In the genomic region with DNA sequence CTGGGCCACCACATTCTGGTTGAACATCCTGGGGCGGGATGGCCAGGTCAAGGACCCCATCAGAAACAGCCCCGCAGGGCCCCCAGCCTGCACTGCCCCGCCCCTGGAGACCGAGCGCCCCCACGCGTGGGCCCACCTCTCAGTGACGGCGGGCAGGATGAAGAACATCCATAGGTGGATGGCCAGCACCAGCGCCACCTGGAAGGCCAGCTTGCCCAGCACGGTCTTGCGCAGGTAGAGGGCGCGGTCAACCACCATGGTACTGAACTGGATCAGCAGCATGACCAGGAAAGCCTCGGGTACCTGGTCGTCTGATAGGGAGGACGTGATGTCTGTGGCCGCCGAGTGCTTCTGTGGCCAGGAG, we compare ENCODE assay signal across 14 cellular contexts. TPM values are rescaled to one million over a fixed set of nuclear protein-coding genes. Genes with fewer than 3 reads are reported as not detected.
DNase-seq lines count a peak whose midpoint lies in the region; ATAC-seq and TF ChIP-seq lines count a peak whose summit lies in the region.
"Had no signal": no experiment of that assay in that cellular context is flagged by ENCODE, and none has a peak within 500 bp of the region (broad histone marks: within the 10 kb centered on the region; RNA-seq: fewer than 3 reads in every experiment).

No MANE protein-coding gene starts in this region.

- no peak for ATAC-seq in central memory CD8-positive, alpha-beta T cell (replicated peaks; ENCODE audit: extremely low read depth, poor library complexity, severe bottlenecking)
- no peak for ATAC-seq in HG03520 (IDR thresholded peaks at IDR 0.05; ENCODE audit: unreplicated experiment)

- no peak overlapping the region for H3K4me2 ChIP-seq in mammary epithelial cell (ENCODE audit: insufficient read depth, low read depth, low read length)

- H3K36me3 Mint-ChIP-seq in MCF 10A (ENCODE audit: insufficient read depth, unreplicated experiment): peaks cover 78% of the 10 kb centered on the region
- peaks cover 33% of the 10 kb centered on the region for H3K36me3 Mint-ChIP-seq in central memory CD8-positive, alpha-beta T cell (ENCODE audit: insufficient read depth)
- H3K36me3 Mint-ChIP-seq in neural crest cell (ENCODE audit: low read depth): peaks cover 2% of the 10 kb centered on the region

- H3K4me3 ChIP-seq in mammary epithelial cell (replicated peaks in 1 of 3; ENCODE audit: insufficient read depth in 1 of 3, low read depth in 2 of 3, low read length in 3 of 3): no peak overlapping the region

- peaks cover 6% of the 10 kb centered on the region for H4K20me1 ChIP-seq in mammary epithelial cell (ENCODE audit: insufficient read depth, low read length)

- in situ Hi-C loops in mammary epithelial cell (cut with MboI; ENCODE audit: low sequenced_read_pairs in 2 of 2): no loop called here

- POLR2A ChIA-PET in MCF 10A (lab: Yijun Ruan, JAX): no interaction called here

- no peak for DNase-seq in MCF 10A (ENCODE audit: unreplicated experiment)
- no peak for DNase-seq in mammary epithelial cell
- DNase-seq in central memory CD8-positive, alpha-beta T cell (ENCODE audit: low spot score in 2 of 2): no peak
- no peak for DNase-seq in neural crest cell (ENCODE audit: low read depth, low spot score)
- DNase-seq in substantia nigra (lab: John Stamatoyannopoulos, UW): no peak
- DNase-seq in glomerular visceral epithelial cell (ENCODE audit: extremely low spot score): no peak
- DNase-seq in NCI-H446 (lab: John Stamatoyannopoulos, UW): no peak
- DNase-seq: EL, MM.1S, NCI-H2081 treated with DMSO at 0.1 percent for 48 hours, NCI-H524 had no signal

- no peaks in the 10 kb centered on the region for H3K9me3 ChIP-seq in mammary epithelial cell (replicated peaks; ENCODE audit: insufficient read depth, low read length)

- peaks cover 33% of the 10 kb centered on the region for H3K36me3 ChIP-seq in mammary epithelial cell (ENCODE audit: insufficient read depth, low read length)

- H3K9ac ChIP-seq in mammary epithelial cell (ENCODE audit: insufficient read depth, low read length): no peak overlapping the region

- no peaks in the 10 kb centered on the region for H3K27me3 ChIP-seq in mammary epithelial cell (ENCODE audit: insufficient read depth, low read length)

- TF ChIP-seq CTCF in MCF 10A (IDR thresholded peaks at IDR 0.05; ENCODE audit: unreplicated experiment) (no peak), mammary epithelial cell (conservative IDR thresholded peaks at IDR 0.05 in 1 of 2, IDR thresholded peaks at IDR 0.05 in 1 of 2; ENCODE audit: extremely low read depth in 1 of 2, insufficient read depth in 1 of 2, low read depth in 1 of 2, low read length in 2 of 2) (no peak), neural crest cell (conservative IDR thresholded peaks at IDR 0.05) (no peak)

- intact Hi-C loops in MCF 10A (cut with micrococcal nuclease) (no loop called here), mammary epithelial cell (cut with micrococcal nuclease) (no loop called here)

- H3K9me3 Mint-ChIP-seq in MCF 10A (ENCODE audit: unreplicated experiment) (no peaks in the 10 kb centered on the region), neural crest cell (no peaks in the 10 kb centered on the region)
- no peaks in the 10 kb centered on the region for H3K9me3 Mint-ChIP-seq in central memory CD8-positive, alpha-beta T cell

- H3K79me2 ChIP-seq in mammary epithelial cell (ENCODE audit: insufficient read depth, low read length): no peaks in the 10 kb centered on the region

- BruUV-seq in MCF 10A (replicated peaks; lab: Mats Ljungman, UMichigan) (no TSS peak), mammary epithelial cell (replicated peaks; lab: Mats Ljungman, UMichigan) (no TSS peak)

- H3K4me3 Mint-ChIP-seq in MCF 10A (ENCODE audit: unreplicated experiment) (no peak overlapping the region), neural crest cell (no peak overlapping the region)
- peak overlapping the region; percentile 52 for H3K4me3 Mint-ChIP-seq in central memory CD8-positive, alpha-beta T cell

- no peaks in the 10 kb centered on the region for H3K4me1 ChIP-seq in mammary epithelial cell (ENCODE audit: insufficient read depth, low read length)

- H3K27ac ChIP-seq in mammary epithelial cell (ENCODE audit: insufficient read depth, low read depth, low read length) (no peak overlapping the region), substantia nigra (ENCODE audit: low read depth, low read length, poor library complexity, severe bottlenecking) (peak overlapping the region; percentile 86)
- H3K27ac ChIP-seq: C4-2B had no signal

- CTCF ChIA-PET in MCF 10A (lab: Yijun Ruan, JAX) (interaction anchor here (0.9 kb wide), 1 partner anchor 24 kb away, joined by 4 read pairs; no protein-coding TSS in a partner anchor), mammary epithelial cell (lab: Charles Lee; ENCODE audit: low non-redundant PET) (no interaction called here)

- dilution Hi-C loops in mammary epithelial cell (cut with HindIII; ENCODE audit: low sequenced_read_pairs): no loop called here

- H2AFZ ChIP-seq in mammary epithelial cell (ENCODE audit: low read depth, low read length): no peak overlapping the region

- H3K4me1 Mint-ChIP-seq in MCF 10A (ENCODE audit: insufficient read depth, unreplicated experiment): no peaks in the 10 kb centered on the region
- H3K4me1 Mint-ChIP-seq in central memory CD8-positive, alpha-beta T cell: no peaks in the 10 kb centered on the region
- H3K4me1 Mint-ChIP-seq in neural crest cell: no peaks in the 10 kb centered on the region

- H3K27me3 Mint-ChIP-seq in MCF 10A (ENCODE audit: insufficient read depth, unreplicated experiment) (no peaks in the 10 kb centered on the region), neural crest cell (ENCODE audit: low read depth) (no peaks in the 10 kb centered on the region)
- H3K27me3 Mint-ChIP-seq in central memory CD8-positive, alpha-beta T cell: no peaks in the 10 kb centered on the region

- H3K27ac Mint-ChIP-seq in MCF 10A (ENCODE audit: low read depth, unreplicated experiment) (peak overlapping the region; percentile 42), neural crest cell (ENCODE audit: unreplicated experiment) (peak overlapping the region; percentile 86)
- H3K27ac Mint-ChIP-seq in central memory CD8-positive, alpha-beta T cell (ENCODE audit: low read depth): peak overlapping the region; percentile 59

- WGBS in mammary epithelial cell (ENCODE audit: low coverage, missing lambda C conversion rate): 94% methylated on average over 3 of the region's 19 CpGs

RNA-seq across cellular contexts. Expression of gene CTU2, which starts 13.6 kb away (rescaled TPM):
- total RNA-seq in MCF 10A (2022) (26.9 and 40.8 TPM in 2 replicates), mammary epithelial cell (10 to 100 TPM; 13.2 to 26.5 TPM), neural crest cell (27.4 and 32.1 TPM in 2 replicates)
- polyA plus RNA-seq in mammary epithelial cell: 12.8 TPM
- polyA minus RNA-seq in mammary epithelial cell: 12.3 TPM

RNA-seq across cellular contexts. Expression of gene RNF166, which starts 13.7 kb away (rescaled TPM):
- total RNA-seq in MCF 10A (2022): 17.5 and 18.5 TPM in 2 replicates
- total RNA-seq in mammary epithelial cell: 10 to 100 TPM in 1 of 2 donors, 1 to 10 TPM in 1; 9.8 to 11.2 TPM
- polyA plus RNA-seq in mammary epithelial cell: 5.1 TPM
- 1.7 TPM for polyA minus RNA-seq in mammary epithelial cell
- total RNA-seq in neural crest cell: 30.7 and 31.3 TPM in 2 replicates

RNA-seq across cellular contexts. Expression of gene SNAI3, which starts 33.6 kb away (rescaled TPM):
- total RNA-seq in MCF 10A (2022): not detected in 2 replicates
- not detected for total RNA-seq in mammary epithelial cell
- polyA plus RNA-seq in mammary epithelial cell: 0.07 TPM
- polyA minus RNA-seq in mammary epithelial cell: not detected
- not detected in 2 replicates for total RNA-seq in neural crest cell
- total RNA-seq: A673 had no signal

RNA-seq across cellular contexts. Expression of gene MVD, which starts 57.0 kb away (rescaled TPM):
- total RNA-seq in MCF 10A (2022) (30.3 and 32.4 TPM in 2 replicates), mammary epithelial cell (100 to 1,000 TPM in 1 of 2 donors, 10 to 100 TPM in 1; 57.7 to 171 TPM), neural crest cell (171 and 196 TPM in 2 replicates)
- 136 TPM for polyA plus RNA-seq in mammary epithelial cell
- 54.3 TPM for polyA minus RNA-seq in mammary epithelial cell
